1 cellular context compared by ENCODE assay signal in the genomic region with DNA sequence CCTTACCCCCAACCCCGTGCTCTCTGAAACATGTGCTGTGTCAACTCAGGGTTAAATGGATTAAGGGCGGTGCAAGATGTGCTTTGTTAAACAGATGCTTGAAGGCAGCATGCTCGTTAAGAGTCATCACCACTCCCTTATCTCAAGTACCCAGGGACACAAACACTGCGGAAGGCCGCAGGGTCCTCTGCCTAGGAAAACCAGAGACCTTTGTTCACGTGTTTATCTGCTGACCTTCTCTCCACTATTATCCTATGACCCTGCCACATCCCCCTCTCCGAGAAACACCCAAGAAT.
TF ChIP-seq lines count a peak whose summit lies in the region.

No MANE protein-coding gene starts in this region.

TF ChIP-seq in K562, 482 proteins besides CTCF, POLR2A, EP300 and RAD21 (continued from another document):
- TF ChIP-seq MGA (IDR thresholded peaks at IDR 0.05): peak; percentile 58
